Comparison of ENCODE assay signal across 35 cellular contexts in the genomic region with DNA sequence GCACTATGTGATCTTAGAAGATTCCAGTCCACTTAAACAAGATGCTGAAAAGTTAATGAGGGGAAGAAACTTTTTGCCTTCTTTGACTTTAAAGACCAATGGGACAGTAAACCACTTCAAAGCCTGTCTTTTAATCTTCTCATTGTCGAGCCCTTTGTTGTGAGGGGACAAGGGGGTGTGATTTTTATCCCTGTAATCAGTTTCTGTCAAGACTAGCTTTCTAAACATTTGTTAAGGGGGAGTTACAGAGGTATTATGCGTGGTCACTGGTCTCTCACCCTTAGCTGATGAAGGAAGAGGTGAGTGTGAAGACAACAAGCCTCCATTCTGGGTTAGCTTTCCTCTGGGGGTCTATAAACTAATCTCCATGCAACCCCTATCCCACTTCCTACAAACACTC.
"Had no signal": no experiment of that assay in that cellular context is flagged by ENCODE, and none has a peak within 500 bp of the region (broad histone marks: within the 10 kb centered on the region; RNA-seq: fewer than 3 reads in every experiment).

No MANE protein-coding gene starts in this region.

- ATAC-seq: activated CD8-positive, alpha-beta memory T cell treated with anti-CD3 and anti-CD28 coated beads, Interleukin-2, amount 10 ng/mL, durations not matched to agents 7 days and 5 days; activated CD8-positive, alpha-beta T cell treated with anti-CD3 and anti-CD28 coated beads for 36 hours; activated naive CD8-positive, alpha-beta T cell treated with anti-CD3 and anti-CD28 coated beads, Interleukin-2, amount 50 U/mL, for 24 hours; foreskin keratinocyte; gastrocnemius medialis; T-helper 17 cell; WTC11 had no signal

- H3K4me1 Mint-ChIP-seq: activated CD4-positive, alpha-beta T cell treated with anti-CD3 and anti-CD28 coated beads, Interleukin-2, amount 10 ng/mL, durations not matched to agents 7 days and 5 days; activated CD8-positive, alpha-beta memory T cell treated with anti-CD3 and anti-CD28 coated beads, Interleukin-2, amount 10 ng/mL, durations not matched to agents 7 days and 5 days; activated naive CD4-positive, alpha-beta T cell treated with anti-CD3 and anti-CD28 coated beads, Interleukin-2, amount 50 U/mL, for 24 hours; activated naive CD8-positive, alpha-beta T cell treated with anti-CD3 and anti-CD28 coated beads for 36 hours; activated naive CD8-positive, alpha-beta T cell treated with anti-CD3 and anti-CD28 coated beads, Interleukin-2, amount 50 U/mL, for 24 hours; brain; T-helper 17 cell had no signal

- H3K4me3 Mint-ChIP-seq: activated CD4-positive, alpha-beta T cell treated with anti-CD3 and anti-CD28 coated beads, Interleukin-2, amount 10 ng/mL, durations not matched to agents 7 days and 5 days; activated CD8-positive, alpha-beta memory T cell treated with anti-CD3 and anti-CD28 coated beads, Interleukin-2, amount 10 ng/mL, durations not matched to agents 7 days and 5 days; activated CD8-positive, alpha-beta T cell treated with anti-CD3 and anti-CD28 coated beads for 36 hours; activated naive CD4-positive, alpha-beta T cell treated with anti-CD3 and anti-CD28 coated beads for 36 hours; activated naive CD4-positive, alpha-beta T cell treated with anti-CD3 and anti-CD28 coated beads, Interleukin-2, amount 50 U/mL, for 24 hours; activated naive CD8-positive, alpha-beta T cell treated with anti-CD3 and anti-CD28 coated beads for 36 hours; activated naive CD8-positive, alpha-beta T cell treated with anti-CD3 and anti-CD28 coated beads, Interleukin-2, amount 50 U/mL, for 24 hours; activated T-helper 1 cell treated with anti-CD3 and anti-CD28 coated beads, Interleukin-12 subunit alpha, Interleukin-12 subunit beta, Interleukin-2, Interleukin-4 antibody, amounts not matched to agents 30 ng/mL and 10 ng/mL and 1 ng/mL, durations not matched to agents 14 hours and 24 hours and 36 hours; brain; T-helper 17 cell; T-helper 2 cell treated with Interferon-gamma antibody and Interleukin-4, amounts not matched to agents 5 μg/mL and 100 μg/mL, for 36 hours; WTC11 had no signal

- H3K36me3 ChIP-seq: adrenal gland, ascending aorta, breast epithelium, cardiac muscle cell, colonic mucosa, esophagus muscularis mucosa, gastrocnemius medialis had no signal

- H3K36me3 Mint-ChIP-seq: activated CD8-positive, alpha-beta memory T cell treated with anti-CD3 and anti-CD28 coated beads, Interleukin-2, amount 10 ng/mL, durations not matched to agents 7 days and 5 days; activated naive CD4-positive, alpha-beta T cell treated with anti-CD3 and anti-CD28 coated beads, Interleukin-2, amount 50 U/mL, for 24 hours; activated naive CD8-positive, alpha-beta T cell treated with anti-CD3 and anti-CD28 coated beads for 36 hours; brain; WTC11 had no signal

- H3K9me3 Mint-ChIP-seq: activated CD4-positive, alpha-beta T cell treated with anti-CD3 and anti-CD28 coated beads, Interleukin-2, amount 10 ng/mL, durations not matched to agents 7 days and 5 days; activated CD8-positive, alpha-beta T cell treated with anti-CD3 and anti-CD28 coated beads for 36 hours; activated naive CD4-positive, alpha-beta T cell treated with anti-CD3 and anti-CD28 coated beads for 36 hours; activated naive CD4-positive, alpha-beta T cell treated with anti-CD3 and anti-CD28 coated beads, Interleukin-2, amount 50 U/mL, for 24 hours; activated naive CD8-positive, alpha-beta T cell treated with anti-CD3 and anti-CD28 coated beads for 36 hours; activated naive CD8-positive, alpha-beta T cell treated with anti-CD3 and anti-CD28 coated beads, Interleukin-2, amount 50 U/mL, for 24 hours; activated T-helper 1 cell treated with anti-CD3 and anti-CD28 coated beads, Interleukin-12 subunit alpha, Interleukin-12 subunit beta, Interleukin-2, Interleukin-4 antibody, amounts not matched to agents 30 ng/mL and 10 ng/mL and 1 ng/mL, durations not matched to agents 14 hours and 24 hours and 36 hours; activated T-helper 2 cell treated with anti-CD3 and anti-CD28 coated beads, Interferon-gamma antibody, Interleukin-2, Interleukin-4, amounts not matched to agents 10 μg/mL and 5 μg/mL and 100 μg/mL, durations not matched to agents 14 hours and 24 hours and 36 hours; T-helper 2 cell treated with Interferon-gamma antibody and Interleukin-4, amounts not matched to agents 5 μg/mL and 100 μg/mL, for 36 hours had no signal

- H3K27me3 Mint-ChIP-seq: activated CD4-positive, alpha-beta T cell treated with anti-CD3 and anti-CD28 coated beads, Interleukin-2, amount 10 ng/mL, durations not matched to agents 7 days and 5 days; activated CD8-positive, alpha-beta memory T cell treated with anti-CD3 and anti-CD28 coated beads, Interleukin-2, amount 10 ng/mL, durations not matched to agents 7 days and 5 days; activated CD8-positive, alpha-beta T cell treated with anti-CD3 and anti-CD28 coated beads for 36 hours; activated naive CD4-positive, alpha-beta T cell treated with anti-CD3 and anti-CD28 coated beads, Interleukin-2, amount 50 U/mL, for 24 hours; activated naive CD8-positive, alpha-beta T cell treated with anti-CD3 and anti-CD28 coated beads for 36 hours; activated naive CD8-positive, alpha-beta T cell treated with anti-CD3 and anti-CD28 coated beads, Interleukin-2, amount 50 U/mL, for 24 hours; T-helper 17 cell had no signal

- H3K9me3 ChIP-seq: adrenal gland, ascending aorta, breast epithelium, colonic mucosa, esophagus muscularis mucosa, gastrocnemius medialis had no signal

- H3K27ac ChIP-seq: adrenal gland, ascending aorta, breast epithelium, cardiac muscle cell, colonic mucosa, esophagus muscularis mucosa, foreskin keratinocyte, gastrocnemius medialis had no signal

- H3K27me3 ChIP-seq: adrenal gland, ascending aorta, breast epithelium, cardiac muscle cell, colonic mucosa, esophagus muscularis mucosa, foreskin keratinocyte, gastrocnemius medialis had no signal

- H3K27ac Mint-ChIP-seq: activated CD4-positive, alpha-beta T cell treated with anti-CD3 and anti-CD28 coated beads, Interleukin-2, amount 10 ng/mL, durations not matched to agents 7 days and 5 days; activated CD8-positive, alpha-beta memory T cell treated with anti-CD3 and anti-CD28 coated beads, Interleukin-2, amount 10 ng/mL, durations not matched to agents 7 days and 5 days; activated CD8-positive, alpha-beta T cell treated with anti-CD3 and anti-CD28 coated beads for 36 hours; activated naive CD4-positive, alpha-beta T cell treated with anti-CD3 and anti-CD28 coated beads for 36 hours; activated naive CD4-positive, alpha-beta T cell treated with anti-CD3 and anti-CD28 coated beads, Interleukin-2, amount 50 U/mL, for 24 hours; activated naive CD8-positive, alpha-beta T cell treated with anti-CD3 and anti-CD28 coated beads for 36 hours; activated naive CD8-positive, alpha-beta T cell treated with anti-CD3 and anti-CD28 coated beads, Interleukin-2, amount 50 U/mL, for 24 hours; activated T-helper 1 cell treated with anti-CD3 and anti-CD28 coated beads, Interleukin-12 subunit alpha, Interleukin-12 subunit beta, Interleukin-2, Interleukin-4 antibody, amounts not matched to agents 30 ng/mL and 10 ng/mL and 1 ng/mL, durations not matched to agents 14 hours and 24 hours and 36 hours; activated T-helper 2 cell treated with anti-CD3 and anti-CD28 coated beads, Interferon-gamma antibody, Interleukin-2, Interleukin-4, amounts not matched to agents 10 μg/mL and 5 μg/mL and 100 μg/mL, durations not matched to agents 14 hours and 24 hours and 36 hours; brain; T-helper 17 cell; T-helper 2 cell treated with Interferon-gamma antibody and Interleukin-4, amounts not matched to agents 5 μg/mL and 100 μg/mL, for 36 hours; WTC11 had no signal

- DNase-seq: activated CD4-positive, alpha-beta T cell treated with anti-CD3 and anti-CD28 coated beads for 1 hour; activated CD4-positive, alpha-beta T cell treated with anti-CD3 and anti-CD28 coated beads for 4 hours; activated CD4-positive, alpha-beta T cell treated with anti-CD3 and anti-CD28 coated beads, Interleukin-2, amount 10 ng/mL, durations not matched to agents 7 days and 5 days; activated CD4-positive, alpha-beta T cell treated with anti-CD3 and anti-CD28 coated beads, Interleukin-2, amount 50 U/mL, for 4 hours; activated CD8-positive, alpha-beta memory T cell treated with anti-CD3 and anti-CD28 coated beads, Interleukin-2, amount 10 ng/mL, durations not matched to agents 7 days and 5 days; activated CD8-positive, alpha-beta memory T cell treated with anti-CD3 and anti-CD28 coated beads, Interleukin-2, amount 50 U/mL, for 4 hours; activated CD8-positive, alpha-beta T cell treated with anti-CD3 and anti-CD28 coated beads for 36 hours; activated effector memory CD4-positive, alpha-beta T cell treated with anti-CD3 and anti-CD28 coated beads, Interleukin-2, amount 50 U/mL, for 16 hours; activated naive CD4-positive, alpha-beta T cell treated with anti-CD3 and anti-CD28 coated beads for 36 hours; activated naive CD8-positive, alpha-beta T cell treated with anti-CD3 and anti-CD28 coated beads for 36 hours; activated naive CD8-positive, alpha-beta T cell treated with anti-CD3 and anti-CD28 coated beads, Interleukin-2, amount 50 U/mL, for 24 hours; activated T-cell treated with anti-CD3 and anti-CD28 coated beads, Interleukin-2, amount 50 U/mL, for 1 hour; activated T-cell treated with anti-CD3 and anti-CD28 coated beads, Interleukin-2, amount 50 U/mL, for 48 hours; adrenal gland; amygdala; central memory CD4-positive, alpha-beta T cell; cerebellar nuclear complex; colonic mucosa; effector memory CD4-positive, alpha-beta T cell; erythroblast; foreskin keratinocyte; gastrocnemius medialis; T-helper 1 cell; T-helper 17 cell; T1000 had no signal

- H3K4me1 ChIP-seq: adrenal gland, ascending aorta, breast epithelium, colonic mucosa, esophagus muscularis mucosa, foreskin keratinocyte, gastrocnemius medialis had no signal

- H3K4me3 ChIP-seq: adrenal gland, ascending aorta, breast epithelium, cardiac muscle cell, colonic mucosa, esophagus muscularis mucosa, gastrocnemius medialis had no signal
